In genomic region chr10:111983970-111984525, GRCh38 we compare ENCODE assay signal across 17 cellular contexts.
"Had no signal": no experiment of that assay in that cellular context is flagged by ENCODE, and none has a peak within 500 bp of the region (broad histone marks: within the 10 kb centered on the region; RNA-seq: fewer than 3 reads in every experiment).

No MANE protein-coding gene starts in this region.

- H3K36me3 ChIP-seq: lower lobe of right lung, neutrophil, pancreas, right lobe of liver, thoracic aorta, tibial nerve, upper lobe of left lung had no signal

- H3K27me3 ChIP-seq: neutrophil, pancreas, right lobe of liver, tibial nerve, upper lobe of left lung had no signal

- H3K9me3 ChIP-seq: lower lobe of right lung, neutrophil, pancreas, right lobe of liver, thoracic aorta, tibial nerve, upper lobe of left lung had no signal

- H3K27ac ChIP-seq: coronary artery, lower lobe of right lung, neutrophil, pancreas, right lobe of liver, thoracic aorta, upper lobe of left lung had no signal

- H3K4me1 ChIP-seq: lower lobe of right lung, pancreas, right lobe of liver, upper lobe of left lung had no signal

- DNase-seq: dermis blood vessel endothelial cell; effector memory CD8-positive, alpha-beta T cell; head of caudate nucleus; left ventricle myocardium superior; lower lobe of right lung; natural killer cell; pancreas; right lobe of liver; small intestine; stimulated activated CD4-positive, alpha-beta T cell treated with anti-CD3 and anti-CD28 coated beads, Interleukin-15, amount 100 ng/mL, for 24 hours; stimulated activated CD4-positive, alpha-beta T cell treated with anti-CD3 and anti-CD28 coated beads, Interleukin-2, amount 100 ng/mL, for 48 hours; stimulated activated naive B cell treated with anti-CD40 and anti-IgM and Interleukin-4, amounts not matched to agents 10 μg/mL and 1 μg/mL and 100 μg/mL, for 72 hours; upper lobe of left lung had no signal

- H3K4me3 ChIP-seq: coronary artery, lower lobe of right lung, pancreas, right lobe of liver, thoracic aorta, tibial nerve, upper lobe of left lung had no signal
